In genomic region chr20:25750765-25751696, GRCh38 we compare ENCODE assay signal across 8 cellular contexts. TPM values are rescaled to one million over a fixed set of nuclear protein-coding genes. Genes with fewer than 3 reads are reported as not detected.
DNase-seq lines count a peak whose midpoint lies in the region; ATAC-seq, FAIRE-seq and TF ChIP-seq lines count a peak whose summit lies in the region.

No MANE protein-coding gene starts in this region.

- CTCF ChIA-PET in A549 (lab: Yijun Ruan, JAX) = no interaction called here

- TF ChIP-seq RAD21 in A549 (conservative IDR thresholded peaks at IDR 0.05 in 1 of 2, IDR thresholded peaks at IDR 0.05 in 1 of 2) = no peak

- peak overlapping the region; percentile 76 to 85 for H3K27ac ChIP-seq in A549
- H3K27ac ChIP-seq in HUES6 (ENCODE audit: low read depth, low read length) = no peak overlapping the region
- peak overlapping the region; percentile 61 for H3K27ac ChIP-seq in VCaP

- H3K4me1 ChIP-seq in A549 (0 out of 3 replicates have a peak, but pooled peaks cover 3% of the 10 kb centered on the region), HUES6 (ENCODE audit: control insufficient read depth, insufficient read depth, low read length) (peaks cover 9% of the 10 kb centered on the region; the same call in 1 of the 2 replicates)

- no peak for FAIRE-seq in A549 (lab: Jason Lieb, UNC)

- peak; percentile 80 for TF ChIP-seq POLR2A in A549 (IDR thresholded peaks at IDR 0.05; ENCODE audit: low read length)

- TF ChIP-seq CTCF in A549 (IDR thresholded peaks at IDR 0.05) (no peak), VCaP (conservative IDR thresholded peaks at IDR 0.05) (no peak), cardiac fibroblast (IDR thresholded peaks at IDR 0.05; ENCODE audit: low read depth, low read length) (no peak)

- TF ChIP-seq EP300 in A549 (IDR thresholded peaks at IDR 0.05) = no peak

- H3K27me3 ChIP-seq in HUES6 (ENCODE audit: control insufficient read depth, insufficient read depth, low read length) = no peaks in the 10 kb centered on the region

- peak; percentile 74 to 77 for DNase-seq in A549 (ENCODE audit: low read depth in 1 of 2, low spot score in 1 of 2)
- DNase-seq in cardiac fibroblast (ENCODE audit: low read depth in 2 of 2) = peak; percentile 44 to 51
- DNase-seq in left kidney (ENCODE audit: low read depth, low spot score) = peak; percentile 82
- DNase-seq in stimulated activated CD4-positive, alpha-beta T cell treated with anti-CD3 and anti-CD28 coated beads, Interleukin-4, amount 100 ng/mL, for 1 hour = peak; percentile 54

- 28% methylated on average over 32 of the region's 36 CpGs for WGBS in A549 (ENCODE audit: missing lambda C conversion rate)

- H3K36me3 ChIP-seq in HUES6 (ENCODE audit: control insufficient read depth, insufficient read depth, low read length) = no peaks in the 10 kb centered on the region

- H3K9me3 ChIP-seq in A549 (no peaks in the 10 kb centered on the region), HUES6 (ENCODE audit: control insufficient read depth, insufficient read depth, low read depth, low read length) (no peaks in the 10 kb centered on the region)

- peak overlapping the region; percentile 91 for H3K4me2 ChIP-seq in A549

- POLR2A ChIA-PET in A549 (lab: Yijun Ruan, JAX) = interaction anchor here (0.5 to 0.6 kb wide), 2 partner anchors 213 to 360 kb away, joined by 4 read pairs; partner anchors contain the start of gene ABHD12

- H3K4me3 ChIP-seq in A549 (peak overlapping the region; percentile 63), HUES6 (ENCODE audit: low read depth, low read length) (peak overlapping the region; percentile 57), cardiac fibroblast (replicated peaks in 1 of 2; ENCODE audit: low read depth in 2 of 2, low read length in 2 of 2) (peak overlapping the region; percentile 32 to 39)

- no peak overlapping the region for H3K9ac ChIP-seq in HUES6 (ENCODE audit: low read length)

- peak; percentile 88 to 96 for ATAC-seq in A549
- ATAC-seq in GM19035 (IDR thresholded peaks at IDR 0.05; ENCODE audit: unreplicated experiment) = peak; percentile 71
- ATAC-seq in HG03097 (IDR thresholded peaks at IDR 0.05; ENCODE audit: low FRiP score, unreplicated experiment) = no peak

TF ChIP-seq in A549, 52 proteins besides CTCF, POLR2A, EP300 and RAD21:
- TF ChIP-seq FOSB (CRISPR knock-in tag; IDR thresholded peaks at IDR 0.05) (no peak), JUN (IDR thresholded peaks at IDR 0.05) (peak in 1 of 2 experiments; percentile 59; a peak in 1 of 5 replicates)

RNA-seq across cellular contexts. Expression of gene ZNF337, which starts 54.4 kb away (rescaled TPM):
- polyA plus RNA-seq in A549 (2011; rRNA removed) (25.4 and 29.7 TPM in 2 replicates), A549 (2017; fragmentation: RNase III; extraction: RNeasy Plus Mini Kit Qiagen cat#74134 plus additional on column Dnase treatment) (16.5 to 18.2 TPM (median 17.6 TPM) in 3 replicates)
- polyA plus RNA-seq in A549 (2012; cell fraction: cytosol; rRNA removed) = 8.9 and 9.0 TPM in 2 replicates
- polyA plus RNA-seq in A549 (2012; cell fraction: nucleus; rRNA removed) = 25.2 and 33.6 TPM in 2 replicates
- 24.1 and 26.6 TPM in 2 replicates for polyA minus RNA-seq in A549 (2011; rRNA and poly(A)+ RNA removed)
